25 cellular contexts compared by ENCODE assay signal in genomic region chr19:1959928-1960589, GRCh38. TPM values are rescaled to one million over a fixed set of nuclear protein-coding genes. Genes with fewer than 3 reads are reported as not detected.
DNase-seq lines count a peak whose midpoint lies in the region; ATAC-seq, FAIRE-seq and TF ChIP-seq lines count a peak whose summit lies in the region.
"Had no signal": no experiment of that assay in that cellular context is flagged by ENCODE, and none has a peak within 500 bp of the region (broad histone marks: within the 10 kb centered on the region; RNA-seq: fewer than 3 reads in every experiment).

No MANE protein-coding gene starts in this region.

- intact Hi-C loops in right lobe of liver (cut with DNase I) (no loop called here), HepG2 (cut with micrococcal nuclease; ENCODE audit: unreplicated experiment) (no loop called here), K562 (cut with micrococcal nuclease) (no loop called here)

- TF ChIP-seq CTCF in right lobe of liver (IDR thresholded peaks at IDR 0.05), result no peak
- TF ChIP-seq CTCF in HepG2 (CRISPR knock-in tag; IDR thresholded peaks at IDR 0.05), result no peak
- TF ChIP-seq CTCF in K562 (IDR thresholded peaks at IDR 0.05 in 2 of 3, conservative IDR thresholded peaks at IDR 0.05 in 1 of 3; ENCODE audit: insufficient read depth in 2 of 3, low read depth in 1 of 3, low read length in 3 of 3), result no peak
- no peak for TF ChIP-seq CTCF in nephron (IDR thresholded peaks at IDR 0.05; ENCODE audit: unreplicated experiment in 3 of 3)
- no peak for TF ChIP-seq CTCF in foreskin fibroblast (IDR thresholded peaks at IDR 0.05; ENCODE audit: low read depth, low read length)

- H2AFZ ChIP-seq in HepG2 (ENCODE audit: low read length) (no peak overlapping the region), K562 (ENCODE audit: low read depth, low read length) (no peak overlapping the region)

- H3K36me3 ChIP-seq in right lobe of liver (no peaks in the 10 kb centered on the region), HepG2 (replicated peaks in 1 of 2; ENCODE audit: control insufficient read depth in 1 of 2, insufficient read depth in 2 of 2, low read length in 2 of 2) (peaks cover 4 to 9% of the 10 kb centered on the region in 2 experiments; a peak in 4 of 5 replicates), K562 (ENCODE audit: control insufficient read depth, insufficient read depth, low read length) (peaks cover 27% of the 10 kb centered on the region; the same call in 2 of the 3 replicates)

- peaks cover 26% of the 10 kb centered on the region; the same call in 1 of the 2 replicates for H4K20me1 ChIP-seq in HepG2 (ENCODE audit: insufficient read depth, low read length)
- peaks cover 9% of the 10 kb centered on the region for H4K20me1 ChIP-seq in K562 (replicated peaks; ENCODE audit: control insufficient read depth, insufficient read depth, low read length)

- H3K9me3 ChIP-seq in right lobe of liver (no peaks in the 10 kb centered on the region), HepG2 (ENCODE audit: low read length) (no peaks in the 10 kb centered on the region), K562 (replicated peaks; ENCODE audit: control insufficient read depth, insufficient read depth, low read depth, low read length) (no peaks in the 10 kb centered on the region)
- H3K9me3 ChIP-seq: Caco-2 had no signal

- no peak overlapping the region for H3K9ac ChIP-seq in HepG2 (ENCODE audit: insufficient read depth, low read depth, low read length)
- H3K9ac ChIP-seq in K562 (ENCODE audit: insufficient read depth in 1 of 2, low read depth in 2 of 2, low read length in 2 of 2), result peak overlapping the region in 1 of 2 experiments; percentile 66; a peak in 1 of 4 replicates

- H3K4me3 ChIP-seq in right lobe of liver (no peak overlapping the region), HepG2 (replicated peaks in 1 of 3; ENCODE audit: insufficient read depth in 1 of 3, low read depth in 2 of 3, low read length in 3 of 3) (no peak overlapping the region), K562 (no peak overlapping the region), foreskin fibroblast (ENCODE audit: low read depth in 1 of 2, low read length in 2 of 2) (no peak overlapping the region)

- H3K4me1 ChIP-seq in right lobe of liver, result no peaks in the 10 kb centered on the region
- H3K4me1 ChIP-seq in HepG2 (ENCODE audit: insufficient read depth, low read length), result no peaks in the 10 kb centered on the region
- H3K4me1 ChIP-seq in K562 (replicated peaks in 1 of 2; ENCODE audit: control insufficient read depth in 2 of 2, insufficient read depth in 2 of 2, low read length in 2 of 2), result peaks cover 0 to 48% of the 10 kb centered on the region in 2 experiments; a peak in 2 of 5 replicates
- H3K4me1 ChIP-seq: Caco-2 had no signal

- no peaks in the 10 kb centered on the region for H3K9me1 ChIP-seq in K562 (ENCODE audit: control insufficient read depth, insufficient read depth, low read length)

- in situ Hi-C loops in HepG2 (cut with HindIII; ENCODE audit: extremely low pct_ligation_motif_present, low pct_unique_long_range_greater_than_20kb), result no loop called here
- in situ Hi-C loops in K562 (cut with MboI), result no loop called here

- TF ChIP-seq POLR2A in right lobe of liver (IDR thresholded peaks at IDR 0.05) (no peak), HepG2 (IDR thresholded peaks at IDR 0.05; ENCODE audit: insufficient read depth in 1 of 2, low read depth in 2 of 2, low read length in 2 of 2) (no peak), K562 (conservative IDR thresholded peaks at IDR 0.05) (no peak)

- H3K79me2 ChIP-seq in HepG2 (ENCODE audit: insufficient read depth, low read length) (peaks cover 10% of the 10 kb centered on the region), K562 (ENCODE audit: control insufficient read depth, insufficient read depth, low read length) (peaks cover 57% of the 10 kb centered on the region)

- FAIRE-seq in HepG2 (lab: Jason Lieb, UNC) (no peak), K562 (lab: Jason Lieb, UNC) (no peak), urothelium cell line (lab: Jason Lieb, UNC) (no peak)
- FAIRE-seq: GM12892 had no signal

- WGBS in right lobe of liver (ENCODE audit: insufficient coverage, low coverage, low lambda C conversion rate, missing lambda C conversion rate), result 100% methylated on average over 1 of the region's 32 CpGs
- 96% methylated on average over 15 of the region's 32 CpGs for WGBS in HepG2 (ENCODE audit: low lambda C conversion rate)
- WGBS in K562 (ENCODE audit: insufficient coverage, low coverage, missing lambda C conversion rate), result 96% methylated on average over 19 of the region's 32 CpGs

- H3K27me3 Mint-ChIP-seq in nephron (ENCODE audit: low read depth), result no peaks in the 10 kb centered on the region

- no peak for TF ChIP-seq RAD21 in HepG2 (CRISPR knock-in tag; IDR thresholded peaks at IDR 0.05)
- TF ChIP-seq RAD21 in K562 (CRISPR knock-in tag; conservative IDR thresholded peaks at IDR 0.05 in 1 of 2, IDR thresholded peaks at IDR 0.05 in 1 of 2), result no peak

- peaks cover 6% of the 10 kb centered on the region for H3K4me1 Mint-ChIP-seq in nephron

- no peak overlapping the region for H3K4me3 Mint-ChIP-seq in nephron
- H3K4me3 Mint-ChIP-seq: CD8-positive, alpha-beta T cell had no signal

- TF ChIP-seq EP300 in HepG2 (IDR thresholded peaks at IDR 0.05; ENCODE audit: low read depth in 2 of 2, low read length in 2 of 2), result no peak
- no peak for TF ChIP-seq EP300 in HepG2 (CRISPR knock-in tag; IDR thresholded peaks at IDR 0.05; ENCODE audit: borderline replicate concordance)
- TF ChIP-seq EP300 in K562 (IDR thresholded peaks at IDR 0.05; ENCODE audit: low read length), result no peak

- H3K36me3 Mint-ChIP-seq in nephron (ENCODE audit: low read depth), result peaks cover 4% of the 10 kb centered on the region

- CTCF ChIA-PET in HepG2 (lab: Yijun Ruan, JAX; ENCODE audit: low intra/inter-chr PET ratio, low total read pairs), result no interaction called here
- CTCF ChIA-PET in K562 (lab: Yijun Ruan, JAX; ENCODE audit: low intra/inter-chr PET ratio), result no interaction called here

- peak overlapping the region in 2 of 3 experiments; percentile 29 to 94 for H3K27ac Mint-ChIP-seq in nephron
- H3K27ac Mint-ChIP-seq: CD8-positive, alpha-beta T cell had no signal

- POLR2A ChIA-PET in HepG2 (lab: Yijun Ruan, JAX) (no interaction called here), K562 (lab: Yijun Ruan, JAX) (no interaction called here)

- DNase-seq in right lobe of liver (no peak), HepG2 (ENCODE audit: low spot score) (no peak), K562 (ENCODE audit: extremely low read depth in 1 of 4, low spot score in 3 of 4) (no peak), urothelium cell line (ENCODE audit: low spot score) (no peak), NOMO-1 treated with DMSO at 0.1 percent for 48 hours (lab: John Stamatoyannopoulos, UW; ENCODE audit: unreplicated experiment) (no peak), foreskin fibroblast (no peak)
- DNase-seq in activated CD4-positive, alpha-beta T cell treated with anti-CD3 and anti-CD28 coated beads, Interleukin-2, amount 50 U/mL, for 1 hour, result no peak
- DNase-seq: 8988T; ACHN; Caco-2; CD8-positive, alpha-beta T cell; DMS 273 treated with DMSO at 0.1 percent for 48 hours; DMS79; MV-4-11; NCI-H1105 treated with DMSO at 0.1 percent for 48 hours; NCI-H2029; NCI-H446; NCI-H524 treated with DMSO at 0.1 percent for 48 hours; NCI-H774; PC-3; SHP77 had no signal

- no peaks in the 10 kb centered on the region for H3K9me3 Mint-ChIP-seq in nephron
- H3K9me3 Mint-ChIP-seq: CD8-positive, alpha-beta T cell had no signal

- no peak overlapping the region for H3K27ac ChIP-seq in right lobe of liver
- H3K27ac ChIP-seq in HepG2 (ENCODE audit: extremely low read length, insufficient read depth, low read length), result no peak overlapping the region
- no peak overlapping the region for H3K27ac ChIP-seq in K562 (ENCODE audit: extremely low read depth, low read depth, low read length)
- H3K27ac ChIP-seq: HL-60 had no signal

- no peak overlapping the region for H3K4me2 ChIP-seq in HepG2 (ENCODE audit: low read depth, low read length)
- H3K4me2 ChIP-seq in K562 (ENCODE audit: insufficient read depth, low read length), result no peak overlapping the region

- peak; percentile 46 to 60 (median 54) for ATAC-seq in right lobe of liver
- no peak for ATAC-seq in HepG2
- no peak for ATAC-seq in K562
- ATAC-seq: CD8-positive, alpha-beta T cell; HCT116; PC-3 had no signal

- BruUV-seq in HepG2 (replicated peaks; lab: Mats Ljungman, UMichigan), result no TSS peak
- no TSS peak for BruUV-seq in K562 (replicated peaks; lab: Mats Ljungman, UMichigan)

- H3K27me3 ChIP-seq in right lobe of liver (no peaks in the 10 kb centered on the region), HepG2 (ENCODE audit: control insufficient read depth in 1 of 2, insufficient read depth in 2 of 2, low read length in 2 of 2) (no peaks in the 10 kb centered on the region), K562 (ENCODE audit: control insufficient read depth in 2 of 2, insufficient read depth in 2 of 2, low read length in 2 of 2) (no peaks in the 10 kb centered on the region)

RNA-seq across cellular contexts. Expression of gene CSNK1G2, which starts 19.1 kb away (rescaled TPM):
- 10 to 100 TPM; 14.4 to 35.2 (median 22.6) TPM for total RNA-seq in right lobe of liver
- 29.7 and 53.8 TPM in 2 replicates for total RNA-seq in HepG2 (2016; rRNA removed; fragmentation: Illumina TruSeq; extraction: Trizol)
- total RNA-seq in HepG2 (2016; cell fraction: cytosol; rRNA removed; fragmentation: Illumina TruSeq; extraction: Trizol; ENCODE audit: low read depth), result 40.6 and 41.0 TPM in 2 replicates
- total RNA-seq in HepG2 (2016; cell fraction: insoluble cytoplasmic fraction; rRNA removed; fragmentation: Illumina TruSeq; extraction: Trizol), result 26.8 and 56.3 TPM in 2 replicates
- total RNA-seq in HepG2 (2016; cell fraction: membrane; rRNA removed; fragmentation: Illumina TruSeq; extraction: Trizol), result 85.2 and 87.4 TPM in 2 replicates
- total RNA-seq in HepG2 (2016; cell fraction: nucleus; rRNA removed; fragmentation: Illumina TruSeq; extraction: Trizol), result 39.2 and 46.8 TPM in 2 replicates
- 72.5 and 88.4 TPM in 2 replicates for polyA plus RNA-seq in HepG2 (2011; rRNA removed)
- polyA plus RNA-seq in HepG2 (2011; cell fraction: cytosol; rRNA removed), result 33.8 and 56.1 TPM in 2 replicates
- polyA plus RNA-seq in HepG2 (2011; cell fraction: nucleus; rRNA removed), result 380 and 522 TPM in 2 replicates
- 38.6 and 40.4 TPM in 2 replicates for polyA plus RNA-seq in HepG2 (2012)
- polyA plus RNA-seq in HepG2 (2016; cell fraction: cytosol; fragmentation: Illumina TruSeq; extraction: Trizol; ENCODE audit: low read depth), result 39.6 and 47.2 TPM in 2 replicates
- 36.1 and 45.7 TPM in 2 replicates for polyA plus RNA-seq in HepG2 (2016; cell fraction: insoluble cytoplasmic fraction; fragmentation: Illumina TruSeq; extraction: Trizol; ENCODE audit: low read depth)
- 79.1 and 81.2 TPM in 2 replicates for polyA plus RNA-seq in HepG2 (2016; cell fraction: membrane; fragmentation: Illumina TruSeq; extraction: Trizol; ENCODE audit: low read depth)
- 157 TPM in 2 replicates for polyA plus RNA-seq in HepG2 (2016; cell fraction: nucleus; fragmentation: Illumina TruSeq; extraction: Trizol; ENCODE audit: insufficient read depth, low read depth)
- 51.2 and 83.6 TPM in 2 replicates for polyA minus RNA-seq in HepG2 (2011; rRNA and poly(A)+ RNA removed; ENCODE audit: low replicate concordance)
- polyA minus RNA-seq in HepG2 (2011; cell fraction: cytosol; rRNA and poly(A)+ RNA removed), result 23.6 and 25.2 TPM in 2 replicates
- polyA minus RNA-seq in HepG2 (2011; cell fraction: nucleus; rRNA and poly(A)+ RNA removed), result 18.2 and 21.2 TPM in 2 replicates
- total RNA-seq in K562 (2011; cell fraction: chromatin; rRNA removed; ENCODE audit: low replicate concordance), result 59.6 and 151 TPM in 2 replicates
- 123 and 129 TPM in 2 replicates for total RNA-seq in K562 (2011; cell fraction: nucleolus; rRNA removed)
- total RNA-seq in K562 (2011; cell fraction: nucleoplasm; rRNA removed), result 43.4 and 57.3 TPM in 2 replicates
- 105 and 124 TPM in 2 replicates for total RNA-seq in K562 (2014; rRNA removed)
- 9.8 and 25.1 TPM in 2 replicates for total RNA-seq in K562 (2014; rRNA removed; fragmentation: Illumina TruSeq; extraction: Trizol)
- 60.4 and 66.9 TPM in 2 replicates for total RNA-seq in K562 (2015; rRNA removed; fragmentation: Illumina TruSeq; extraction: Trizol)
- 91.3 and 95.8 TPM in 2 replicates for total RNA-seq in K562 (2021)
- polyA plus RNA-seq in K562 (2011; rRNA removed), result 49.5 and 66.2 TPM in 2 replicates
- polyA plus RNA-seq in K562 (2011; cell fraction: cytosol; rRNA removed), result 72.0 and 157 TPM in 2 replicates
- 308 and 494 TPM in 2 replicates for polyA plus RNA-seq in K562 (2011; cell fraction: nucleus; rRNA removed)
- polyA plus RNA-seq in K562 (2012), result 84.6 and 108 TPM in 2 replicates
- 45.2 and 91.1 TPM in 2 replicates for polyA plus RNA-seq in K562 (2014; fragmentation: Illumina TruSeq; extraction: Trizol)
- polyA plus RNA-seq in K562 (2014; fragmentation: Nextera tagmentation; extraction: Ambion mirVana), result under 1 TPM; 0.48 to 0.72 TPM
- 119 and 126 TPM in 2 replicates for polyA plus RNA-seq in K562 (2014; rRNA removed)
- polyA minus RNA-seq in K562 (2011; rRNA and poly(A)+ RNA removed), result 12.4 and 27.0 TPM in 2 replicates
- 53.7 and 53.8 TPM in 2 replicates for polyA minus RNA-seq in K562 (2011; cell fraction: cytosol; rRNA and poly(A)+ RNA removed)
- 33.9 and 35.9 TPM in 2 replicates for polyA minus RNA-seq in K562 (2011; cell fraction: nucleus; rRNA and poly(A)+ RNA removed)

RNA-seq across cellular contexts. Expression of gene ADAT3, which starts 54.9 kb away (rescaled TPM):
- total RNA-seq in right lobe of liver, result 1 to 10 TPM; 1.8 to 5.3 (median 2.7) TPM
- 2.0 and 3.5 TPM in 2 replicates for total RNA-seq in HepG2 (2016; rRNA removed; fragmentation: Illumina TruSeq; extraction: Trizol)
- total RNA-seq in HepG2 (2016; cell fraction: cytosol; rRNA removed; fragmentation: Illumina TruSeq; extraction: Trizol; ENCODE audit: low read depth), result 0.79 and 0.81 TPM in 2 replicates
- 1.7 and 3.1 TPM in 2 replicates for total RNA-seq in HepG2 (2016; cell fraction: insoluble cytoplasmic fraction; rRNA removed; fragmentation: Illumina TruSeq; extraction: Trizol)
- total RNA-seq in HepG2 (2016; cell fraction: membrane; rRNA removed; fragmentation: Illumina TruSeq; extraction: Trizol), result 1.7 and 2.1 TPM in 2 replicates
- total RNA-seq in HepG2 (2016; cell fraction: nucleus; rRNA removed; fragmentation: Illumina TruSeq; extraction: Trizol), result 1.5 and 1.9 TPM in 2 replicates
- 0.95 and 1.4 TPM in 2 replicates for polyA plus RNA-seq in HepG2 (2011; rRNA removed)
- 0.94 and 1.7 TPM in 2 replicates for polyA plus RNA-seq in HepG2 (2011; cell fraction: cytosol; rRNA removed)
- polyA plus RNA-seq in HepG2 (2011; cell fraction: nucleus; rRNA removed), result 6.4 and 7.8 TPM in 2 replicates
- polyA plus RNA-seq in HepG2 (2012), result 1.3 and 1.7 TPM in 2 replicates
- 0.68 TPM in 2 replicates for polyA plus RNA-seq in HepG2 (2016; cell fraction: cytosol; fragmentation: Illumina TruSeq; extraction: Trizol; ENCODE audit: low read depth)
- polyA plus RNA-seq in HepG2 (2016; cell fraction: insoluble cytoplasmic fraction; fragmentation: Illumina TruSeq; extraction: Trizol; ENCODE audit: low read depth), result 2.8 and 3.5 TPM in 2 replicates
- 1.1 and 1.4 TPM in 2 replicates for polyA plus RNA-seq in HepG2 (2016; cell fraction: membrane; fragmentation: Illumina TruSeq; extraction: Trizol; ENCODE audit: low read depth)
- polyA plus RNA-seq in HepG2 (2016; cell fraction: nucleus; fragmentation: Illumina TruSeq; extraction: Trizol; ENCODE audit: insufficient read depth, low read depth), result 5.0 and 6.1 TPM in 2 replicates
- 2.1 and 3.8 TPM in 2 replicates for polyA minus RNA-seq in HepG2 (2011; rRNA and poly(A)+ RNA removed; ENCODE audit: low replicate concordance)
- 1.3 and 1.6 TPM in 2 replicates for polyA minus RNA-seq in HepG2 (2011; cell fraction: cytosol; rRNA and poly(A)+ RNA removed)
- polyA minus RNA-seq in HepG2 (2011; cell fraction: nucleus; rRNA and poly(A)+ RNA removed), result 2.3 and 2.6 TPM in 2 replicates
- 6.3 and 20.5 TPM in 2 replicates for total RNA-seq in K562 (2011; cell fraction: chromatin; rRNA removed; ENCODE audit: low replicate concordance)
- 18.0 and 18.5 TPM in 2 replicates for total RNA-seq in K562 (2011; cell fraction: nucleolus; rRNA removed)
- 5.6 and 6.9 TPM in 2 replicates for total RNA-seq in K562 (2011; cell fraction: nucleoplasm; rRNA removed)
- total RNA-seq in K562 (2014; rRNA removed), result 7.8 and 10.4 TPM in 2 replicates
- total RNA-seq in K562 (2014; rRNA removed; fragmentation: Illumina TruSeq; extraction: Trizol), result not detected in 2 replicates
- 0.72 and 1.7 TPM in 2 replicates for total RNA-seq in K562 (2015; rRNA removed; fragmentation: Illumina TruSeq; extraction: Trizol)
- total RNA-seq in K562 (2021), result 15.1 and 15.6 TPM in 2 replicates
- polyA plus RNA-seq in K562 (2011; rRNA removed), result 0.67 and 1.1 TPM in 2 replicates
- 1.1 and 11.4 TPM in 2 replicates for polyA plus RNA-seq in K562 (2011; cell fraction: cytosol; rRNA removed)
- polyA plus RNA-seq in K562 (2011; cell fraction: nucleus; rRNA removed), result 3.3 and 11.9 TPM in 2 replicates
- 6.8 and 6.9 TPM in 2 replicates for polyA plus RNA-seq in K562 (2012)
- polyA plus RNA-seq in K562 (2014; fragmentation: Illumina TruSeq; extraction: Trizol), result 0.68 TPM in 1 of 2 replicates, not detected in the other
- not detected for polyA plus RNA-seq in K562 (2014; fragmentation: Nextera tagmentation; extraction: Ambion mirVana)
- 9.2 and 10.2 TPM in 2 replicates for polyA plus RNA-seq in K562 (2014; rRNA removed)
- polyA minus RNA-seq in K562 (2011; rRNA and poly(A)+ RNA removed), result 0.18 and 0.21 TPM in 2 replicates
- polyA minus RNA-seq in K562 (2011; cell fraction: cytosol; rRNA and poly(A)+ RNA removed), result 4.5 and 5.4 TPM in 2 replicates
- polyA minus RNA-seq in K562 (2011; cell fraction: nucleus; rRNA and poly(A)+ RNA removed), result 2.1 and 3.4 TPM in 2 replicates

RNA-seq across cellular contexts. Expression of gene SCAMP4, which starts 54.9 kb away (rescaled TPM):
- total RNA-seq in right lobe of liver (10 to 100 TPM; 22.1 to 60.6 (median 24.4) TPM), HepG2 (2016; rRNA removed; fragmentation: Illumina TruSeq; extraction: Trizol) (10.8 and 13.7 TPM in 2 replicates), K562 (2014; rRNA removed) (20.9 and 26.4 TPM in 2 replicates), K562 (2014; rRNA removed; fragmentation: Illumina TruSeq; extraction: Trizol) (4.1 and 5.6 TPM in 2 replicates), K562 (2015; rRNA removed; fragmentation: Illumina TruSeq; extraction: Trizol) (12.8 and 13.2 TPM in 2 replicates), K562 (2021) (40.3 and 45.9 TPM in 2 replicates)
- total RNA-seq in HepG2 (2016; cell fraction: cytosol; rRNA removed; fragmentation: Illumina TruSeq; extraction: Trizol; ENCODE audit: low read depth), result 4.4 and 5.1 TPM in 2 replicates
- total RNA-seq in HepG2 (2016; cell fraction: insoluble cytoplasmic fraction; rRNA removed; fragmentation: Illumina TruSeq; extraction: Trizol), result 9.1 and 12.6 TPM in 2 replicates
- total RNA-seq in HepG2 (2016; cell fraction: membrane; rRNA removed; fragmentation: Illumina TruSeq; extraction: Trizol), result 10.1 and 10.7 TPM in 2 replicates
- 24.2 and 31.8 TPM in 2 replicates for total RNA-seq in HepG2 (2016; cell fraction: nucleus; rRNA removed; fragmentation: Illumina TruSeq; extraction: Trizol)
- polyA plus RNA-seq in HepG2 (2011; rRNA removed) (10.7 and 12.8 TPM in 2 replicates), K562 (2011; rRNA removed) (6.7 and 8.9 TPM in 2 replicates), K562 (2014; fragmentation: Illumina TruSeq; extraction: Trizol) (15.2 and 26.1 TPM in 2 replicates), K562 (2014; fragmentation: Nextera tagmentation; extraction: Ambion mirVana) (under 1 TPM; 0.81 to 0.89 TPM), K562 (2014; rRNA removed) (17.1 and 19.3 TPM in 2 replicates)
- 7.6 and 8.7 TPM in 2 replicates for polyA plus RNA-seq in HepG2 (2011; cell fraction: cytosol; rRNA removed)
- 43.5 and 55.3 TPM in 2 replicates for polyA plus RNA-seq in HepG2 (2011; cell fraction: nucleus; rRNA removed)
- 21.8 and 32.2 TPM in 2 replicates for polyA plus RNA-seq in HepG2 (2012)
- 5.1 and 6.4 TPM in 2 replicates for polyA plus RNA-seq in HepG2 (2016; cell fraction: cytosol; fragmentation: Illumina TruSeq; extraction: Trizol; ENCODE audit: low read depth)
- polyA plus RNA-seq in HepG2 (2016; cell fraction: insoluble cytoplasmic fraction; fragmentation: Illumina TruSeq; extraction: Trizol; ENCODE audit: low read depth), result 10.3 and 13.4 TPM in 2 replicates
- polyA plus RNA-seq in HepG2 (2016; cell fraction: membrane; fragmentation: Illumina TruSeq; extraction: Trizol; ENCODE audit: low read depth), result 11.5 and 11.6 TPM in 2 replicates
- polyA plus RNA-seq in HepG2 (2016; cell fraction: nucleus; fragmentation: Illumina TruSeq; extraction: Trizol; ENCODE audit: insufficient read depth, low read depth), result 69.4 and 71.5 TPM in 2 replicates
- polyA minus RNA-seq in HepG2 (2011; rRNA and poly(A)+ RNA removed; ENCODE audit: low replicate concordance), result 14.8 and 32.0 TPM in 2 replicates
- 35.3 TPM in 2 replicates for polyA minus RNA-seq in HepG2 (2011; cell fraction: cytosol; rRNA and poly(A)+ RNA removed)
- polyA minus RNA-seq in HepG2 (2011; cell fraction: nucleus; rRNA and poly(A)+ RNA removed), result 13.2 and 15.5 TPM in 2 replicates
- 53.4 and 162 TPM in 2 replicates for total RNA-seq in K562 (2011; cell fraction: chromatin; rRNA removed; ENCODE audit: low replicate concordance)
- 113 and 133 TPM in 2 replicates for total RNA-seq in K562 (2011; cell fraction: nucleolus; rRNA removed)
- 92.1 and 94.1 TPM in 2 replicates for total RNA-seq in K562 (2011; cell fraction: nucleoplasm; rRNA removed)
- polyA plus RNA-seq in K562 (2011; cell fraction: cytosol; rRNA removed), result 8.3 and 13.1 TPM in 2 replicates
- polyA plus RNA-seq in K562 (2011; cell fraction: nucleus; rRNA removed), result 20.3 and 35.7 TPM in 2 replicates
- 26.7 and 53.0 TPM in 2 replicates for polyA plus RNA-seq in K562 (2012)
- polyA minus RNA-seq in K562 (2011; rRNA and poly(A)+ RNA removed), result 3.4 and 5.9 TPM in 2 replicates
- polyA minus RNA-seq in K562 (2011; cell fraction: cytosol; rRNA and poly(A)+ RNA removed), result 13.0 and 23.2 TPM in 2 replicates
- 12.0 and 13.3 TPM in 2 replicates for polyA minus RNA-seq in K562 (2011; cell fraction: nucleus; rRNA and poly(A)+ RNA removed)

RNA-seq across cellular contexts. Expression of gene BTBD2, which starts 55.5 kb away (rescaled TPM):
- 10 to 100 TPM; 22.2 to 42.6 (median 29.2) TPM for total RNA-seq in right lobe of liver
- total RNA-seq in HepG2 (2016; rRNA removed; fragmentation: Illumina TruSeq; extraction: Trizol), result 28.1 and 30.9 TPM in 2 replicates
- total RNA-seq in HepG2 (2016; cell fraction: cytosol; rRNA removed; fragmentation: Illumina TruSeq; extraction: Trizol; ENCODE audit: low read depth), result 33.3 and 38.0 TPM in 2 replicates
- total RNA-seq in HepG2 (2016; cell fraction: insoluble cytoplasmic fraction; rRNA removed; fragmentation: Illumina TruSeq; extraction: Trizol), result 26.7 and 27.1 TPM in 2 replicates
- 73.7 and 74.9 TPM in 2 replicates for total RNA-seq in HepG2 (2016; cell fraction: membrane; rRNA removed; fragmentation: Illumina TruSeq; extraction: Trizol)
- total RNA-seq in HepG2 (2016; cell fraction: nucleus; rRNA removed; fragmentation: Illumina TruSeq; extraction: Trizol), result 18.7 and 18.8 TPM in 2 replicates
- polyA plus RNA-seq in HepG2 (2011; rRNA removed), result 45.3 and 45.6 TPM in 2 replicates
- polyA plus RNA-seq in HepG2 (2011; cell fraction: cytosol; rRNA removed), result 23.9 and 43.2 TPM in 2 replicates
- 43.1 and 48.6 TPM in 2 replicates for polyA plus RNA-seq in HepG2 (2011; cell fraction: nucleus; rRNA removed)
- polyA plus RNA-seq in HepG2 (2012), result 46.5 and 49.0 TPM in 2 replicates
- polyA plus RNA-seq in HepG2 (2016; cell fraction: cytosol; fragmentation: Illumina TruSeq; extraction: Trizol; ENCODE audit: low read depth), result 74.0 and 79.4 TPM in 2 replicates
- polyA plus RNA-seq in HepG2 (2016; cell fraction: insoluble cytoplasmic fraction; fragmentation: Illumina TruSeq; extraction: Trizol; ENCODE audit: low read depth), result 39.4 and 51.6 TPM in 2 replicates
- 106 and 123 TPM in 2 replicates for polyA plus RNA-seq in HepG2 (2016; cell fraction: membrane; fragmentation: Illumina TruSeq; extraction: Trizol; ENCODE audit: low read depth)
- polyA plus RNA-seq in HepG2 (2016; cell fraction: nucleus; fragmentation: Illumina TruSeq; extraction: Trizol; ENCODE audit: insufficient read depth, low read depth), result 43.6 and 45.5 TPM in 2 replicates
- 32.8 and 55.6 TPM in 2 replicates for polyA minus RNA-seq in HepG2 (2011; rRNA and poly(A)+ RNA removed; ENCODE audit: low replicate concordance)
- polyA minus RNA-seq in HepG2 (2011; cell fraction: cytosol; rRNA and poly(A)+ RNA removed), result 39.1 and 43.2 TPM in 2 replicates
- 10.3 and 12.1 TPM in 2 replicates for polyA minus RNA-seq in HepG2 (2011; cell fraction: nucleus; rRNA and poly(A)+ RNA removed)
- 7.3 and 29.0 TPM in 2 replicates for total RNA-seq in K562 (2011; cell fraction: chromatin; rRNA removed; ENCODE audit: low replicate concordance)
- total RNA-seq in K562 (2011; cell fraction: nucleolus; rRNA removed), result 16.4 and 17.0 TPM in 2 replicates
- 14.3 and 16.7 TPM in 2 replicates for total RNA-seq in K562 (2011; cell fraction: nucleoplasm; rRNA removed)
- total RNA-seq in K562 (2014; rRNA removed), result 5.6 and 8.1 TPM in 2 replicates
- 1.5 and 2.0 TPM in 2 replicates for total RNA-seq in K562 (2014; rRNA removed; fragmentation: Illumina TruSeq; extraction: Trizol)
- total RNA-seq in K562 (2015; rRNA removed; fragmentation: Illumina TruSeq; extraction: Trizol), result 6.4 and 6.9 TPM in 2 replicates
- total RNA-seq in K562 (2021), result 13.3 and 15.6 TPM in 2 replicates
- polyA plus RNA-seq in K562 (2011; rRNA removed), result 10.2 and 30.9 TPM in 2 replicates
- 21.5 and 25.6 TPM in 2 replicates for polyA plus RNA-seq in K562 (2011; cell fraction: cytosol; rRNA removed)
- 21.2 and 25.9 TPM in 2 replicates for polyA plus RNA-seq in K562 (2011; cell fraction: nucleus; rRNA removed)
- polyA plus RNA-seq in K562 (2012), result 18.5 and 62.5 TPM in 2 replicates
- polyA plus RNA-seq in K562 (2014; fragmentation: Illumina TruSeq; extraction: Trizol), result 7.4 and 11.0 TPM in 2 replicates
- polyA plus RNA-seq in K562 (2014; fragmentation: Nextera tagmentation; extraction: Ambion mirVana), result under 1 TPM; 0.10 to 0.28 TPM
- 9.6 TPM in 2 replicates for polyA plus RNA-seq in K562 (2014; rRNA removed)
- polyA minus RNA-seq in K562 (2011; rRNA and poly(A)+ RNA removed), result 4.1 and 4.9 TPM in 2 replicates
- polyA minus RNA-seq in K562 (2011; cell fraction: cytosol; rRNA and poly(A)+ RNA removed), result 15.5 and 42.0 TPM in 2 replicates
- polyA minus RNA-seq in K562 (2011; cell fraction: nucleus; rRNA and poly(A)+ RNA removed), result 5.9 and 11.9 TPM in 2 replicates

Comparison
In these comparisons a context has a peak if more than half of its experiments do, and no peak if none do; other contexts are left out.
1. ATAC-seq: peak in right lobe of liver (4 of 4); none in HepG2 (single experiment) and K562 (single experiment).